Comparison of ENCODE assay signal across 24 cellular contexts in genomic region chr12:90677552-90677951, GRCh38.
"Had no signal": no experiment of that assay in that cellular context is flagged by ENCODE, and none has a peak within 500 bp of the region (broad histone marks: within the 10 kb centered on the region; RNA-seq: fewer than 3 reads in every experiment).

No MANE protein-coding gene starts in this region.

- DNase-seq: colonic mucosa; effector memory CD8-positive, alpha-beta T cell; foreskin fibroblast; gastrocnemius medialis; head of caudate nucleus; kidney; mesenchymal stem cell; midbrain; naive thymus-derived CD4-positive, alpha-beta T cell; right cardiac atrium; sigmoid colon; stimulated activated CD4-positive, alpha-beta T cell treated with anti-CD3 and anti-CD28 coated beads, Interleukin-4, amount 100 ng/mL, for 4 hours; stimulated activated naive CD8-positive, alpha-beta T cell treated with anti-CD3 and anti-CD28 coated beads, Interleukin-15, Interleukin-2, amounts not matched to agents 100 U/mL and 50 U/mL, for 24 hours; substantia nigra; upper lobe of left lung had no signal

- FAIRE-seq: endometrium, kidney, urothelium cell line had no signal

- H3K9ac ChIP-seq: neural progenitor cell, parathyroid adenoma had no signal

- H3K79me2 ChIP-seq: parathyroid adenoma had no signal

- H3K36me3 ChIP-seq: colonic mucosa, gastrocnemius medialis, neural progenitor cell, sigmoid colon, thoracic aorta, tibial nerve, upper lobe of left lung had no signal

- H3K4me1 ChIP-seq: colonic mucosa, gastrocnemius medialis, neural progenitor cell, parathyroid adenoma, sigmoid colon, tibial nerve, upper lobe of left lung had no signal

- H3K9me3 ChIP-seq: colonic mucosa, gastrocnemius medialis, sigmoid colon, thoracic aorta, tibial nerve, upper lobe of left lung had no signal

- H3K4me2 ChIP-seq: neural progenitor cell had no signal

- H3K27ac ChIP-seq: colonic mucosa, gastrocnemius medialis, neural progenitor cell, parathyroid adenoma, sigmoid colon, thoracic aorta, tibial nerve, upper lobe of left lung had no signal

- H3K27me3 ChIP-seq: colonic mucosa, gastrocnemius medialis, neural progenitor cell, sigmoid colon, tibial nerve, upper lobe of left lung had no signal

- H2AFZ ChIP-seq: neural progenitor cell, parathyroid adenoma had no signal

- ATAC-seq: effector memory CD8-positive, alpha-beta T cell; gastrocnemius medialis; left lobe of liver; naive thymus-derived CD4-positive, alpha-beta T cell; right cardiac atrium; stimulated activated memory B cell treated with anti-CD40 and anti-IgM and Interleukin-4, amounts not matched to agents 10 μg/mL and 1 μg/mL and 100 μg/mL, for 72 hours; stimulated activated naive CD8-positive, alpha-beta T cell treated with anti-CD3 and anti-CD28 coated beads, Interleukin-15, Interleukin-2, amounts not matched to agents 100 U/mL and 50 U/mL, for 24 hours had no signal

- H3K4me3 ChIP-seq: colonic mucosa, gastrocnemius medialis, lung, neural progenitor cell, sigmoid colon, thoracic aorta, tibial nerve, upper lobe of left lung had no signal
